ENCODE assay signal across 8 cellular contexts in the genomic region with DNA sequence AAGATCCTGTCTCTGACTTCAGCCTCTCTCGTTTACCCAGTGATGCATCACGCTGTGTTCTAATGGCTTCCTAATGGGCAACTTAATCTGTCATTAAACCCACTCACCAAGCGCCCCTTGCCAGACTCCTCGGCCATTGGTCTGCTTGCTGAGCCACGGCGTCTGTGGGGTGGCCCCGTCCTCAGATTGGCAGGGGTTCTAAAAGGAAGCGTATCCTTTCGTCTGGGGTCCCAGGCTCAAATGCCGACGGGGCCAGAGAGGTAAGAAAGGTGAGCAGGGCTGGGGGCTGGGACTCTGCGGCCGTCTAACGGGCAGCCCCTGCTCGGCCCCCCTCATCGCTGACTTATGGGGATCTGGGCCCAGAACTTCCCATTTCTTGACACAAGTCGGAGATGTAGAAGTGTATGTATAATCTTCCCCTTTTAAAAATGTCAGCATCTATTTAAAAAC.
DNase-seq lines count a peak whose midpoint lies in the region; ATAC-seq and TF ChIP-seq lines count a peak whose summit lies in the region.

No MANE protein-coding gene starts in this region.

- CTCF ChIA-PET in BJ (lab: Yijun Ruan, JAX) = no interaction called here

- H3K79me2 ChIP-seq in KMS-11 (ENCODE audit: insufficient read depth, low read depth) = no peaks in the 10 kb centered on the region

- peaks cover 30% of the 10 kb centered on the region for H3K27me3 ChIP-seq in BJ (ENCODE audit: control insufficient read depth, insufficient read depth, low read length)
- no peaks in the 10 kb centered on the region for H3K27me3 ChIP-seq in KMS-11 (ENCODE audit: insufficient read depth, low read depth)
- peaks cover 18% of the 10 kb centered on the region for H3K27me3 ChIP-seq in adipocyte (replicated peaks; ENCODE audit: control insufficient read depth, insufficient read depth, low read length)
- no peaks in the 10 kb centered on the region for H3K27me3 ChIP-seq in muscle layer of colon (ENCODE audit: control insufficient read depth in 1 of 2, insufficient read depth in 2 of 2, low read length in 2 of 2)

- no peak for ATAC-seq in GM18861 (IDR thresholded peaks at IDR 0.05; ENCODE audit: unreplicated experiment)

- peak overlapping the region; percentile 87 for H3K4me2 ChIP-seq in KMS-11

- POLR2A ChIA-PET in BJ (lab: Charles Lee) = no interaction called here

- peak overlapping the region; percentile 25; the same call in 1 of the 2 replicates for H3K9ac ChIP-seq in KMS-11
- peak overlapping the region; percentile 73 for H3K9ac ChIP-seq in adipocyte (ENCODE audit: low read length)
- H3K9ac ChIP-seq in muscle layer of colon (ENCODE audit: low read length) = no peak overlapping the region

- H2AFZ ChIP-seq in KMS-11 (ENCODE audit: low read depth) = peak overlapping the region; percentile 78

- H3K4me1 ChIP-seq in KMS-11 (ENCODE audit: low read depth, poor library complexity, severe bottlenecking) (peaks cover 13% of the 10 kb centered on the region), adipocyte (ENCODE audit: control insufficient read depth, insufficient read depth, low read length) (peaks cover 22% of the 10 kb centered on the region), muscle layer of colon (ENCODE audit: insufficient read depth, low read length) (peaks cover 8% of the 10 kb centered on the region)

- no peaks in the 10 kb centered on the region for H4K20me1 ChIP-seq in KMS-11 (ENCODE audit: insufficient read depth)

- no peak for TF ChIP-seq CTCF in BJ (IDR thresholded peaks at IDR 0.05; ENCODE audit: insufficient read depth, low read depth, low read length)
- no peak for TF ChIP-seq CTCF in KMS-11 (conservative IDR thresholded peaks at IDR 0.05; ENCODE audit: low read depth, low read length)

- no peak overlapping the region for H3K27ac ChIP-seq in KMS-11
- H3K27ac ChIP-seq in muscle layer of colon (ENCODE audit: low read depth, low read length) = peak overlapping the region; percentile 35

- no peak for DNase-seq in BJ (ENCODE audit: low read depth)
- no peak for DNase-seq in adipocyte (ENCODE audit: low read depth)
- DNase-seq in effector CD8-positive, alpha-beta T cell (lab: John Stamatoyannopoulos, UW) = no peak
- no peak for DNase-seq in HCEC 1CT
- DNase-seq in stimulated activated naive CD4-positive, alpha-beta T cell treated with Interleukin-2 at 50 U/mL for 16 hours (lab: John Stamatoyannopoulos, UW) = no peak

- H3K9me3 ChIP-seq in adipocyte (ENCODE audit: control insufficient read depth, low read length) (peaks cover 6% of the 10 kb centered on the region), muscle layer of colon (ENCODE audit: low read length) (no peaks in the 10 kb centered on the region)

- H3K4me3 ChIP-seq in BJ (ENCODE audit: low read depth, low read length) = peak overlapping the region; percentile 37
- H3K4me3 ChIP-seq in KMS-11 (IDR thresholded peaks at IDR 0.05; ENCODE audit: insufficient read depth, low read depth, low read length) = no peak overlapping the region
- H3K4me3 ChIP-seq in adipocyte (ENCODE audit: low read length) = peak overlapping the region; percentile 76
- peak overlapping the region in 1 of 2 donors; percentile 24 for H3K4me3 ChIP-seq in muscle layer of colon (ENCODE audit: low read depth in 1 of 2, low read length in 2 of 2)

- H3K36me3 ChIP-seq in BJ (ENCODE audit: control insufficient read depth, insufficient read depth, low read length) (no peaks in the 10 kb centered on the region), KMS-11 (ENCODE audit: insufficient read depth) (no peaks in the 10 kb centered on the region), adipocyte (ENCODE audit: control insufficient read depth, insufficient read depth, low read length, severe bottlenecking) (no peaks in the 10 kb centered on the region), muscle layer of colon (ENCODE audit: insufficient read depth, low read length) (no peaks in the 10 kb centered on the region)
